27 cellular contexts compared by ENCODE assay signal in genomic region chr22:24930678-24931077, GRCh38. TPM values are rescaled to one million over a fixed set of nuclear protein-coding genes. Genes with fewer than 3 reads are reported as not detected.
"Had no signal": no experiment of that assay in that cellular context is flagged by ENCODE, and none has a peak within 500 bp of the region (broad histone marks: within the 10 kb centered on the region; RNA-seq: fewer than 3 reads in every experiment).

No MANE protein-coding gene starts in this region.

- H3K27ac ChIP-seq: stomach, suprapubic skin, testis, thoracic aorta, thyroid gland, tibial artery, tibial nerve, transverse colon, upper lobe of left lung, upper lobe of right lung, uterus, vagina had no signal

- H3K4me1 ChIP-seq: stomach, suprapubic skin, testis, thyroid gland, tibial artery, upper lobe of left lung, upper lobe of right lung, uterus, vagina had no signal

- H3K4me3 ChIP-seq: stomach, suprapubic skin, testis, thoracic aorta, thyroid gland, tibial artery, tibial nerve, transverse colon, upper lobe of left lung, upper lobe of right lung, uterus, vagina had no signal

- DNase-seq: stimulated activated CD4-positive, alpha-beta T cell treated with anti-CD3 and anti-CD28 coated beads, Interleukin-1b, Interleukin-23, amount 100 ng/mL, for 48 hours; stimulated activated CD4-positive, alpha-beta T cell treated with anti-CD3 and anti-CD28 coated beads, Interleukin-2, amount 100 ng/mL, for 24 hours; stimulated activated CD4-positive, alpha-beta T cell treated with anti-CD3 and anti-CD28 coated beads, Interleukin-2, amount 100 ng/mL, for 48 hours; stimulated activated CD4-positive, alpha-beta T cell treated with anti-CD3 and anti-CD28 coated beads, Interleukin-4, amount 100 ng/mL, for 1 hour; stimulated activated CD4-positive, alpha-beta T cell treated with anti-CD3 and anti-CD28 coated beads, Interleukin-4, amount 100 ng/mL, for 24 hours; stimulated activated CD8-positive, alpha-beta memory T cell treated with anti-CD3 and anti-CD28 coated beads, Interleukin-4, amount 100 ng/mL, for 48 hours; stimulated activated naive B cell treated with anti-CD40 and anti-IgM and Interleukin-4, amounts not matched to agents 10 μg/mL and 1 μg/mL and 100 μg/mL, for 72 hours; stimulated activated naive CD4-positive, alpha-beta T cell; stimulated activated naive CD4-positive, alpha-beta T cell treated with Interleukin-2 at 50 U/mL for 16 hours; stimulated activated naive CD8-positive, alpha-beta T cell treated with anti-CD3 and anti-CD28 coated beads, Interleukin-15, amount 100 ng/mL, for 72 hours; stimulated activated naive CD8-positive, alpha-beta T cell treated with anti-CD3 and anti-CD28 coated beads, Interleukin-15, Interleukin-2, amounts not matched to agents 100 U/mL and 50 U/mL, for 24 hours; stomach; substantia nigra; testis; thyroid gland; tibial artery; transverse colon; upper lobe of left lung; upper lobe of right lung; uterus had no signal

- H3K9me3 ChIP-seq: stomach, suprapubic skin, testis, thyroid gland, tibial artery, transverse colon, upper lobe of right lung, uterus, vagina had no signal

- H3K36me3 ChIP-seq: suprapubic skin, thoracic aorta, thyroid gland, tibial nerve, transverse colon, upper lobe of left lung, upper lobe of right lung, uterus, vagina had no signal

- H3K27me3 ChIP-seq: stomach, testis, thyroid gland, tibial artery, tibial nerve, upper lobe of left lung, upper lobe of right lung, uterus, vagina had no signal

- ATAC-seq: stimulated activated effector memory CD8-positive, alpha-beta T cell treated with anti-CD3 and anti-CD28 coated beads, Interleukin-12 subunit alpha, Interleukin-12 subunit beta, amount 100 ng/mL, for 72 hours; stimulated activated memory B cell treated with anti-CD40 and anti-IgM and Interleukin-4, amounts not matched to agents 10 μg/mL and 1 μg/mL and 100 μg/mL, for 72 hours; stimulated activated naive B cell treated with anti-CD40 and anti-IgM and Interleukin-4, amounts not matched to agents 10 μg/mL and 1 μg/mL and 100 μg/mL, for 72 hours; stimulated activated naive CD8-positive, alpha-beta T cell treated with anti-CD3 and anti-CD28 coated beads, Interleukin-15, amount 100 ng/mL, for 72 hours; stimulated activated naive CD8-positive, alpha-beta T cell treated with anti-CD3 and anti-CD28 coated beads, Interleukin-15, Interleukin-2, amounts not matched to agents 100 U/mL and 50 U/mL, for 24 hours; upper lobe of right lung had no signal

RNA-seq across cellular contexts. Expression of gene LHFPL7, which starts 15.8 kb away (rescaled TPM):
- polyA plus RNA-seq: urinary bladder had no signal
